In the genomic region with DNA sequence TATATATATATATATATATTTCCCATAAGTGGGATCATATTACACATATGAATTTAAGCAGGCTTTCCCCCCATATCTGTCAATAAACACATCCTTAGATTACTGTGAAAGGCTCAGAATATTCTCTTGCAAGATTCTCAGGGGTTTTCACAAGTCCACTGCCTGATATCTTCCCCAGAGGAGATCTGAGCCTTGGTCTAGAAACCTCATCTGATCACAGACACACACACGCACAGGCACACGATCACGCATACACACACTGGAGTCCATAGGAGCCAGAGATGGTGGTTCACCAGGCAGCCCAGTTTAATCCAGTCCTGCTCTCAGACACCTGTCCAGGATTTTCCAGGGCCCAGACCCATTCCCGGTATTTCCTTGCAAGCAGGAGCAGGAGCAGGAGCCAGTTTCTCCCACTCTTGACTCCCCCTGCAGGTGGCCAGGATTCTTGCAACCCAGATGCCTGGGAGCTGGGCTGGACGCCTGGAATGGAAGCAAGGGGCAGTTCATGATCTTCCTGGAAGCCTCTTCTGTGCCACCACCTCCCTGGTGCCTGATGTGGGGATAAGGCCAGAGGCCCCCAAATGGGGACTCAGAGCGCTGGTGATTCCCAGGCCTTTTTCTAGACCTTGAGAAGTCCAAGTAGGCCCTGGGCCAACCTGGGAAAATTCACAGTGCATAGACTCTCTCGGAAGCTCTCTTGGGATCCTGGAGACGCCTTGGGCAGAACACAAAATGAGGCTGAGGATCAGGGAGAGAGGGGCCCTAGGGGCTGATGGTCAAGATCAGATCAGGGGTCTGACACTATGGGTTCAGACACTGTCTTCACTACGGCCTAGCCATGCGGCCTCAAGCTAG, we compare ENCODE assay signal across 9 cellular contexts. TPM values are rescaled to one million over a fixed set of nuclear protein-coding genes. Genes with fewer than 3 reads are reported as not detected.
DNase-seq lines count a peak whose midpoint lies in the region; ATAC-seq and TF ChIP-seq lines count a peak whose summit lies in the region.
"Had no signal": no experiment of that assay in that cellular context is flagged by ENCODE, and none has a peak within 500 bp of the region (broad histone marks: within the 10 kb centered on the region; RNA-seq: fewer than 3 reads in every experiment).

No MANE protein-coding gene starts in this region.

- H3K36me3 ChIP-seq in HCT116 (ENCODE audit: control insufficient read depth in 1 of 2, insufficient read depth in 2 of 2, low read length in 2 of 2) (no peaks in the 10 kb centered on the region), kidney epithelial cell (ENCODE audit: control insufficient read depth, insufficient read depth, low read length) (no peaks in the 10 kb centered on the region)
- H3K36me3 ChIP-seq: neutrophil had no signal

- H3K4me3 Mint-ChIP-seq in MCF 10A (ENCODE audit: unreplicated experiment) = no peak overlapping the region
- no peak overlapping the region for H3K4me3 Mint-ChIP-seq in stimulated activated naive CD8-positive, alpha-beta T cell treated with anti-CD3 and anti-CD28 coated beads, Interleukin-15, amount 100 ng/mL, for 72 hours
- no peak overlapping the region for H3K4me3 Mint-ChIP-seq in T-cell

- H3K9me3 ChIP-seq in HCT116 (ENCODE audit: control insufficient read depth in 1 of 2, insufficient read depth in 1 of 2, low read depth in 1 of 2, low read length in 2 of 2) = no peaks in the 10 kb centered on the region
- H3K9me3 ChIP-seq: neutrophil had no signal

- TF ChIP-seq CTCF in HCT116 (IDR thresholded peaks at IDR 0.05 in 2 of 3, conservative IDR thresholded peaks at IDR 0.05 in 1 of 3; ENCODE audit: borderline replicate concordance in 1 of 3, insufficient read depth in 1 of 3, low read depth in 2 of 3, low read length in 2 of 3) (peak in 2 of 3 experiments; percentile 88 to 96; a peak in 4 of 6 replicates), MCF 10A (IDR thresholded peaks at IDR 0.05; ENCODE audit: unreplicated experiment) (peak; percentile 87), kidney epithelial cell (IDR thresholded peaks at IDR 0.05; ENCODE audit: insufficient read depth, low read length, poor library complexity, severe bottlenecking) (peak; percentile 96)

- DNase-seq in COR-L47 (lab: John Stamatoyannopoulos, UW) (peak; percentile 72), HCT116 (ENCODE audit: low read depth, low spot score) (peak; percentile 79), NCI-H82 (lab: John Stamatoyannopoulos, UW) (peak; percentile 86), MCF 10A (ENCODE audit: unreplicated experiment) (peak; percentile 84), kidney epithelial cell (ENCODE audit: low read depth) (no peak), T-cell (no peak)
- DNase-seq in stimulated activated naive CD8-positive, alpha-beta T cell treated with anti-CD3 and anti-CD28 coated beads, Interleukin-15, amount 100 ng/mL, for 72 hours = peak; percentile 19 to 24

- H3K9me3 Mint-ChIP-seq in MCF 10A (ENCODE audit: unreplicated experiment) (no peaks in the 10 kb centered on the region), T-cell (no peaks in the 10 kb centered on the region)
- H3K9me3 Mint-ChIP-seq in stimulated activated naive CD8-positive, alpha-beta T cell treated with anti-CD3 and anti-CD28 coated beads, Interleukin-15, amount 100 ng/mL, for 72 hours = no peaks in the 10 kb centered on the region

- no peak for TF ChIP-seq POLR2A in HCT116 (IDR thresholded peaks at IDR 0.05; ENCODE audit: borderline replicate concordance, extremely low read depth, insufficient read depth, insufficient read length)

- peak overlapping the region; percentile 100 for H2AFZ ChIP-seq in HCT116 (ENCODE audit: low read depth, low read length, poor library complexity, severe bottlenecking)

- H3K27ac ChIP-seq in HCT116 (ENCODE audit: low read depth, low read length) = peak overlapping the region; percentile 15; the same call in 1 of the 2 replicates
- H3K27ac ChIP-seq: neutrophil had no signal

- H3K79me2 ChIP-seq in HCT116 (ENCODE audit: insufficient read depth, low read length) = no peaks in the 10 kb centered on the region

- H3K4me3 ChIP-seq in HCT116 (replicated peaks in 1 of 2; ENCODE audit: low read depth in 1 of 2, low read length in 2 of 2) = no peak overlapping the region
- H3K4me3 ChIP-seq in kidney epithelial cell (ENCODE audit: low read depth, low read length) = no peak overlapping the region

- H3K36me3 Mint-ChIP-seq in MCF 10A (ENCODE audit: insufficient read depth, unreplicated experiment) (peaks cover 5% of the 10 kb centered on the region), T-cell (no peaks in the 10 kb centered on the region)

- TF ChIP-seq RAD21 in HCT116 (IDR thresholded peaks at IDR 0.05; ENCODE audit: low read depth) = no peak

- no peak overlapping the region for H3K27ac Mint-ChIP-seq in MCF 10A (ENCODE audit: low read depth, unreplicated experiment)
- H3K27ac Mint-ChIP-seq in stimulated activated naive CD8-positive, alpha-beta T cell treated with anti-CD3 and anti-CD28 coated beads, Interleukin-15, amount 100 ng/mL, for 72 hours = no peak overlapping the region
- no peak overlapping the region for H3K27ac Mint-ChIP-seq in T-cell

- POLR2A ChIA-PET in HCT116 (lab: Charles Lee) = interaction anchor here (0.8 to 1.4 kb wide), 5 partner anchors 193 to 721 kb away, joined by 3 to 6 read pairs (median 3); no protein-coding TSS in a partner anchor
- POLR2A ChIA-PET in MCF 10A (lab: Yijun Ruan, JAX) = interaction anchor here (0.6 to 17.0 kb wide), 9 partner anchors 8 to 720 kb away, joined by 3 to 675 read pairs (median 4); partner anchors contain the start of genes KRT5 and KRT6A
- POLR2A ChIA-PET in T-cell (lab: Charles Lee) = no interaction called here

- intact Hi-C loops in HCT116 (cut with micrococcal nuclease) = loop anchor here (1.0 to 10.0 kb wide), 2 partner anchors 151 to 282 kb away; no protein-coding TSS in a partner anchor
- intact Hi-C loops in MCF 10A (cut with micrococcal nuclease) = loop anchor here (1.0 kb wide), 1 partner anchor 282 kb away; no protein-coding TSS in a partner anchor

- H3K27me3 Mint-ChIP-seq in MCF 10A (ENCODE audit: insufficient read depth, unreplicated experiment) (no peaks in the 10 kb centered on the region), T-cell (no peaks in the 10 kb centered on the region)
- no peaks in the 10 kb centered on the region for H3K27me3 Mint-ChIP-seq in stimulated activated naive CD8-positive, alpha-beta T cell treated with anti-CD3 and anti-CD28 coated beads, Interleukin-15, amount 100 ng/mL, for 72 hours

- ATAC-seq in HCT116 (peak; percentile 90), T-cell (replicated peaks in 1 of 4) (no peak), GM18858 (IDR thresholded peaks at IDR 0.05; ENCODE audit: unreplicated experiment) (no peak)
- no peak for ATAC-seq in stimulated activated naive CD8-positive, alpha-beta T cell treated with anti-CD3 and anti-CD28 coated beads, Interleukin-15, amount 100 ng/mL, for 72 hours

- BruUV-seq in HCT116 (replicated peaks; lab: Mats Ljungman, UMichigan) (no TSS peak), MCF 10A (replicated peaks; lab: Mats Ljungman, UMichigan) (no TSS peak)

- H3K4me2 ChIP-seq in HCT116 (ENCODE audit: low read length) = 0 out of 2 replicates have a peak overlapping the region, but pooled peaks have one; percentile 21

- H3K9ac ChIP-seq in HCT116 (ENCODE audit: low read length) = no peak overlapping the region

- CTCF ChIA-PET in HCT116 (lab: Charles Lee) = interaction anchor here (0.6 to 2.7 kb wide), 26 partner anchors 9 to 743 kb away, joined by 3 to 29 read pairs (median 4); no protein-coding TSS in a partner anchor
- CTCF ChIA-PET in MCF 10A (lab: Yijun Ruan, JAX) = interaction anchor here (0.6 to 4.3 kb wide), 18 partner anchors 13 to 731 kb away, joined by 3 to 54 read pairs (median 3); partner anchors contain the start of genes KRT1 and KRT5
- CTCF ChIA-PET in T-cell (lab: Charles Lee) = no interaction called here

- H3K9me2 ChIP-seq in HCT116 (ENCODE audit: insufficient read depth) = no peaks in the 10 kb centered on the region

- no peaks in the 10 kb centered on the region for H4K20me1 ChIP-seq in HCT116 (ENCODE audit: insufficient read depth)

- H3K27me3 ChIP-seq in HCT116 (ENCODE audit: insufficient read depth, low read length) (no peaks in the 10 kb centered on the region), kidney epithelial cell (ENCODE audit: control insufficient read depth, insufficient read depth, low read length) (peaks cover 3% of the 10 kb centered on the region)
- H3K27me3 ChIP-seq: neutrophil had no signal

- H3K4me1 Mint-ChIP-seq in MCF 10A (ENCODE audit: insufficient read depth, unreplicated experiment) = peaks cover 38% of the 10 kb centered on the region
- peaks cover 21% of the 10 kb centered on the region for H3K4me1 Mint-ChIP-seq in stimulated activated naive CD8-positive, alpha-beta T cell treated with anti-CD3 and anti-CD28 coated beads, Interleukin-15, amount 100 ng/mL, for 72 hours
- peaks cover 23 to 29% (median 26%) of the 10 kb centered on the region in 3 donors for H3K4me1 Mint-ChIP-seq in T-cell

- peaks cover 5 to 18% of the 10 kb centered on the region in 2 experiments; a peak in 3 of 4 replicates for H3K4me1 ChIP-seq in HCT116 (ENCODE audit: control insufficient read depth in 1 of 2, insufficient read depth in 2 of 2, low read length in 2 of 2)

- RAD21 ChIA-PET in HCT116 (lab: Charles Lee; ENCODE audit: low non-redundant PET in 1 of 2, low total read pairs in 2 of 2, uncharacterized antibody in 2 of 2, unreplicated experiment in 2 of 2) = interaction anchor here (0.6 to 0.9 kb wide), 5 partner anchors 102 to 482 kb away, joined by 3 to 5 read pairs (median 3); no protein-coding TSS in a partner anchor

TF ChIP-seq in HCT116, 20 proteins besides CTCF, POLR2A, EP300 and RAD21:
- TF ChIP-seq EZH2phosphoT487 (IDR thresholded peaks at IDR 0.05; ENCODE audit: borderline replicate concordance) (no peak), JUND (IDR thresholded peaks at IDR 0.05) (no peak), ZNF274 (IDR thresholded peaks at IDR 0.05; ENCODE audit: low read depth, low read length) (no peak), YY1 (IDR thresholded peaks at IDR 0.05; ENCODE audit: extremely low read depth, insufficient replicate concordance, low read depth, low read length) (peak; percentile 43)

RNA-seq across cellular contexts. Expression of gene KRT78, which starts 16.5 kb away (rescaled TPM):
- total RNA-seq in HCT116 (2021; ENCODE audit: unreplicated experiment) (not detected), MCF 10A (2022) (not detected in 2 replicates), kidney epithelial cell (not detected in 2 replicates), T-cell (not detected)
- polyA plus RNA-seq in HCT116 (2012) = 0.06 TPM in 1 of 2 replicates, not detected in the other

RNA-seq across cellular contexts. Expression of gene KRT79, which starts 31.2 kb away (rescaled TPM):
- not detected for total RNA-seq in HCT116 (2021; ENCODE audit: unreplicated experiment)
- not detected in 2 replicates for polyA plus RNA-seq in HCT116 (2012)
- not detected in 2 replicates for total RNA-seq in MCF 10A (2022)
- not detected in 2 replicates for total RNA-seq in kidney epithelial cell
- under 1 TPM in 1 of 5 donors, not detected in 4; 0.28 TPM for total RNA-seq in T-cell

RNA-seq across cellular contexts. Expression of gene KRT8, which starts 39.6 kb away (rescaled TPM):
- total RNA-seq in HCT116 (2021; ENCODE audit: unreplicated experiment) (1,655 TPM), MCF 10A (2022) (179 and 230 TPM in 2 replicates), kidney epithelial cell (1,322 and 1,341 TPM in 2 replicates), T-cell (10 to 100 TPM in 2 of 5 donors, 1 to 10 TPM in 1, under 1 TPM in 2; 0.42 to 13.3 (median 8.0) TPM)
- 1,805 and 2,066 TPM in 2 replicates for polyA plus RNA-seq in HCT116 (2012)

RNA-seq across cellular contexts. Expression of gene KRT4, which starts 51.4 kb away (rescaled TPM):
- total RNA-seq in HCT116 (2021; ENCODE audit: unreplicated experiment) (not detected), MCF 10A (2022) (not detected in 2 replicates), kidney epithelial cell (not detected in 2 replicates), T-cell (not detected)
- polyA plus RNA-seq in HCT116 (2012) = 0.02 and 0.03 TPM in 2 replicates

Comparison
In these comparisons a context has a peak if more than half of its experiments do, and no peak if none do; other contexts are left out.
1. DNase-seq: peak in COR-L47 (single experiment), HCT116 (single experiment), NCI-H82 (single experiment), MCF 10A (single experiment) and stimulated activated naive CD8-positive, alpha-beta T cell treated with anti-CD3 and anti-CD28 coated beads, Interleukin-15, amount 100 ng/mL, for 72 hours (2 of 2); none in kidney epithelial cell (single experiment) and T-cell (0 of 34).
2. RNA of gene KRT8, which starts 39.6 kb away (total RNA-seq): 1,655 TPM in HCT116 (single experiment), 1,322 to 1,341 TPM in kidney epithelial cell and 179 to 230 TPM in MCF 10A; 0.42 to 13.3 TPM in T-cell; every median in the first group is over 10 times any median in the second.
3. CTCF ChIA-PET loops: an anchor here in HCT116 (0.6 to 2.7 kb wide) and MCF 10A (0.6 to 4.3 kb wide); none called in T-cell.
4. POLR2A ChIA-PET loops: an anchor here in HCT116 (0.8 to 1.4 kb wide) and MCF 10A (0.6 to 17.0 kb wide); none called in T-cell.
5. Peak in every context shown above with its lines, with median percentiles within 50 percentile points of each other: CTCF ChIP-seq.